Comparison of ENCODE assay signal across 8 cellular contexts in the genomic region with DNA sequence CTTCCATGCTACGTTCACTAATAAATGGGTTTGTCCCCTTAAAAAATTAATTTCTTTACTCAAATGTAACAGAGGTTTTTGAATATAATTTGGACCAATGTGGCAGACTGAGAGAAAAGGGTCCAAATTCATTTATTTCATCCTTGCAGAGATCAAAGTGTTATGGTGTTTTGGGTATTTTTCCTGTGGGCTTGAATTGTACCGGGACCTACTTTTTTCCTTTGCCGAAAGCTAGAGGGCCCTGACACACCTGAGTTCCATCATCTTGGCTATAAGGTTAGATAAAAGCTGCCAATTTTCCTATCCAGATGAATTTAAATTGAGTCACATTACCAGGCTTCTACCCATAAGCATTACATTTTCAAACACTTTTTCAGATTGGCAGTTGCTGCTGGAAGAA. TPM values are rescaled to one million over a fixed set of nuclear protein-coding genes. Genes with fewer than 3 reads are reported as not detected.
DNase-seq lines count a peak whose midpoint lies in the region; ATAC-seq, FAIRE-seq and TF ChIP-seq lines count a peak whose summit lies in the region.

No MANE protein-coding gene starts in this region.

- H3K36me3 Mint-ChIP-seq in activated CD4-positive, alpha-beta T cell treated with anti-CD3 and anti-CD28 coated beads, Interleukin-2, amount 10 ng/mL, durations not matched to agents 24 days and 14 days (ENCODE audit: low read depth): peaks cover 31% of the 10 kb centered on the region

- H3K4me3 Mint-ChIP-seq in activated CD4-positive, alpha-beta T cell treated with anti-CD3 and anti-CD28 coated beads, Interleukin-2, amount 10 ng/mL, durations not matched to agents 24 days and 14 days: peak overlapping the region; percentile 85

- TF ChIP-seq CTCF in RWPE2 (IDR thresholded peaks at IDR 0.05; ENCODE audit: poor library complexity, severe bottlenecking) (peak; percentile 82), foreskin keratinocyte (conservative IDR thresholded peaks at IDR 0.05) (peak; percentile 60), stomach (IDR thresholded peaks at IDR 0.05) (no peak), pancreas (IDR thresholded peaks at IDR 0.05) (no peak)

- H3K4me3 ChIP-seq in RWPE2 (ENCODE audit: severe bottlenecking): peak overlapping the region; percentile 87
- peak overlapping the region; percentile 55 to 88 (median 73) for H3K4me3 ChIP-seq in stomach
- H3K4me3 ChIP-seq in pancreas: peak overlapping the region in 1 of 4 donors; percentile 74

- FAIRE-seq in pancreas (lab: Jason Lieb, UNC) (no peak), H54 (lab: Jason Lieb, UNC) (no peak)

- peak; percentile 12; the same call in 1 of the 3 replicates for ATAC-seq in RWPE2 (ENCODE audit: low read depth)
- no peak for ATAC-seq in foreskin keratinocyte
- ATAC-seq in GM18519 (IDR thresholded peaks at IDR 0.05; ENCODE audit: low FRiP score, unreplicated experiment): no peak
- ATAC-seq in pancreas: no peak

- no peak for TF ChIP-seq POLR2A in stomach (IDR thresholded peaks at IDR 0.05)
- no peak for TF ChIP-seq POLR2A in H54 (IDR thresholded peaks at IDR 0.05; ENCODE audit: low read depth, low read length)

- no peaks in the 10 kb centered on the region for H3K27me3 ChIP-seq in RWPE2 (ENCODE audit: insufficient read depth, poor library complexity, severe bottlenecking)
- H3K27me3 ChIP-seq in foreskin keratinocyte: no peaks in the 10 kb centered on the region
- H3K27me3 ChIP-seq in stomach: no peaks in the 10 kb centered on the region
- no peaks in the 10 kb centered on the region for H3K27me3 ChIP-seq in pancreas

- no peak for DNase-seq in activated CD4-positive, alpha-beta T cell treated with anti-CD3 and anti-CD28 coated beads, Interleukin-2, amount 10 ng/mL, durations not matched to agents 24 days and 14 days
- DNase-seq in activated CD4-positive, alpha-beta T cell treated with anti-CD3 and anti-CD28 coated beads for 48 hours: no peak
- DNase-seq in RWPE2 (ENCODE audit: low spot score) (no peak), foreskin keratinocyte (peak in 1 of 2 donors; percentile 26), stomach (no peak), pancreas (no peak), H54 (ENCODE audit: insufficient read length, low spot score) (no peak)

- H3K4me1 ChIP-seq in RWPE2 (ENCODE audit: insufficient read depth, poor library complexity, severe bottlenecking) (peaks cover 11% of the 10 kb centered on the region), foreskin keratinocyte (peaks cover 12% of the 10 kb centered on the region), stomach (peaks cover 0 to 14% (median 8%) of the 10 kb centered on the region in 4 donors), pancreas (no peaks in the 10 kb centered on the region)

- intact Hi-C loops in activated CD4-positive, alpha-beta T cell treated with anti-CD3 and anti-CD28 coated beads, Interleukin-2, amount 10 ng/mL, durations not matched to agents 24 days and 14 days (cut with micrococcal nuclease): loop anchor here (1.0 to 10.0 kb wide), 4 partner anchors 119 to 361 kb away; a partner anchor contains a TSS
- intact Hi-C loops in stomach (cut with DNase I; ENCODE audit: low total_unique reads): no loop called here
- intact Hi-C loops in pancreas (cut with DNase I): no loop called here

- H3K36me3 ChIP-seq in RWPE2 (ENCODE audit: low read depth) (peaks cover 55% of the 10 kb centered on the region), stomach (peaks cover 0 to 7% (median 0%) of the 10 kb centered on the region in 4 donors), pancreas (no peaks in the 10 kb centered on the region)

- H3K9me3 Mint-ChIP-seq in activated CD4-positive, alpha-beta T cell treated with anti-CD3 and anti-CD28 coated beads, Interleukin-2, amount 10 ng/mL, durations not matched to agents 24 days and 14 days: no peaks in the 10 kb centered on the region

- H3K27ac Mint-ChIP-seq in activated CD4-positive, alpha-beta T cell treated with anti-CD3 and anti-CD28 coated beads, Interleukin-2, amount 10 ng/mL, durations not matched to agents 24 days and 14 days: peak overlapping the region; percentile 98

- H3K4me1 Mint-ChIP-seq in activated CD4-positive, alpha-beta T cell treated with anti-CD3 and anti-CD28 coated beads, Interleukin-2, amount 10 ng/mL, durations not matched to agents 24 days and 14 days: peaks cover 28% of the 10 kb centered on the region

- no peak for TF ChIP-seq EP300 in stomach (IDR thresholded peaks at IDR 0.05)

- WGBS in stomach, 5 donors: 25 to 43% (median 29%) methylated on average over 3 of the region's 3 CpGs
- WGBS in pancreas, 2 donors: 59 to 66% methylated on average over 3 of the region's 3 CpGs

- H3K9me3 ChIP-seq in RWPE2 (ENCODE audit: severe bottlenecking): no peaks in the 10 kb centered on the region
- H3K9me3 ChIP-seq in stomach: no peaks in the 10 kb centered on the region
- no peaks in the 10 kb centered on the region for H3K9me3 ChIP-seq in pancreas

- peak overlapping the region; percentile 67 for H3K27ac ChIP-seq in RWPE2 (ENCODE audit: poor library complexity, severe bottlenecking)
- peak overlapping the region; percentile 59 for H3K27ac ChIP-seq in foreskin keratinocyte
- H3K27ac ChIP-seq in stomach: peak overlapping the region in 1 of 5 donors; percentile 71
- no peak overlapping the region for H3K27ac ChIP-seq in pancreas

- H3K27me3 Mint-ChIP-seq in activated CD4-positive, alpha-beta T cell treated with anti-CD3 and anti-CD28 coated beads, Interleukin-2, amount 10 ng/mL, durations not matched to agents 24 days and 14 days: no peaks in the 10 kb centered on the region

RNA-seq across cellular contexts. Expression of a gene that starts 0.9 kb away (rescaled TPM):
- 38.6 and 39.2 TPM in 2 replicates for total RNA-seq in activated CD4-positive, alpha-beta T cell treated with anti-CD3 and anti-CD28 coated beads, Interleukin-2, amount 10 ng/mL, durations not matched to agents 24 days and 14 days
- total RNA-seq in foreskin keratinocyte: 62.5 and 73.1 TPM in 2 replicates
- 53.9 and 72.5 TPM in 2 replicates for polyA plus RNA-seq in foreskin keratinocyte
- total RNA-seq in stomach: 10 to 100 TPM in 1 of 5 donors, 1 to 10 TPM in 2, not detected in 2; 5.5 to 11.9 (median 7.0) TPM
- polyA plus RNA-seq in stomach: 10 to 100 TPM in 1 of 3 donors, 1 to 10 TPM in 2; 3.1 to 12.1 (median 5.4) TPM
- total RNA-seq in pancreas: 1 to 10 TPM in 1 of 6 donors, under 1 TPM in 5; 0.12 to 1.1 (median 0.35) TPM
- under 1 TPM; 0.19 to 0.23 TPM for polyA plus RNA-seq in pancreas

Comparison
In these comparisons a context has a peak if more than half of its experiments do, and no peak if none do; other contexts are left out.
1. H3K27ac ChIP-seq: peak in RWPE2 (single experiment) and foreskin keratinocyte (single experiment); none in pancreas (0 of 4).
2. CTCF ChIP-seq: peak in RWPE2 (single experiment) and foreskin keratinocyte (single experiment); none in stomach (0 of 7) and pancreas (0 of 4).